ENCODE assay signal across 1 cellular context in the genomic region with DNA sequence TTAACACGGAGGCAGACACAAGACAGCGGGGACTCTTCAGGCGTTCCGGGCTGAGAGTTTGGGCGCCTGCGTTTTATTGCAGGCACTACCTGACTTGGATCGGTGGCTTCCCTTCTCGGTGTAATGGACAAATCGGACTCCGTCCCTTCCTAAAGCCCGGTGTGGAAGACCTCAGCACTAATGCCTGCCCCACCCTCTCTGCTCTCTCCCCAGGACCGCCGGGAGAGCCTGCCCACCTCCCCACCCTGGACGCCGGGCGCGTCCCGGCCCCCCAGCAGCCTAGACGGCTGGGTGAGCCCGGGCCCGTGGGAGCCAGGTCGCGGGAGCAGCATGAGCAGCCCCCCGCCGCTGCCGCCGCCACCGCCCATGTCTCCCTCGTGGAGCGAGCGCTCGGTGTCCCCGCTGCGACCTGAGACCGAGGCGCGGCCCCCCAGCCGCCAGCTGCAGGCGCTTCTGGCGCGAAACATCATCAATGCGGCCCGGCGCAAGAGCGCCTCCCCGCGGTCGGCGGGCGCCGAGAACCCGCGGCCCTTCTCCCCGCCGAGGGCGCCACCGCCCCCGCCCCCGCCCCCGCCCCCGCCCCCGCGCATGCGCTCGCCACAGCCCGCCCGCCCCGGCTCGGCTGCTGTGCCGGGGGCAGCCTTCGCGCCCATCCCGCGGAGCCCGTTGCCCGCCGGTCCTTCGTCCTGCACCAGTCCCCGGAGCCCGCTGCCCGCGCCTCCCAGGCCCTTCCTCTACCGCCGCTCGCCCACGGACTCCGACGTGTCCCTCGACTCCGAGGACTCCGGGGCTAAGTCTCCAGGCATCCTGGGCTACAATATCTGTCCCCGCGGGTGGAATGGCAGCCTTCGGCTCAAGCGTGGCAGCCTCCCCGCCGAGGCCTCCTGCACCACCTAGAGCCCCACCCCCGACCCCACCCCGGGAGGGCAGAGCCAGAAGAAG.
TF ChIP-seq lines count a peak whose summit lies in the region.

No MANE protein-coding gene starts in this region.

TF ChIP-seq in A549, 52 proteins besides CTCF, POLR2A, EP300 and RAD21 (continued from another document):
- TF ChIP-seq, protein P1, sequence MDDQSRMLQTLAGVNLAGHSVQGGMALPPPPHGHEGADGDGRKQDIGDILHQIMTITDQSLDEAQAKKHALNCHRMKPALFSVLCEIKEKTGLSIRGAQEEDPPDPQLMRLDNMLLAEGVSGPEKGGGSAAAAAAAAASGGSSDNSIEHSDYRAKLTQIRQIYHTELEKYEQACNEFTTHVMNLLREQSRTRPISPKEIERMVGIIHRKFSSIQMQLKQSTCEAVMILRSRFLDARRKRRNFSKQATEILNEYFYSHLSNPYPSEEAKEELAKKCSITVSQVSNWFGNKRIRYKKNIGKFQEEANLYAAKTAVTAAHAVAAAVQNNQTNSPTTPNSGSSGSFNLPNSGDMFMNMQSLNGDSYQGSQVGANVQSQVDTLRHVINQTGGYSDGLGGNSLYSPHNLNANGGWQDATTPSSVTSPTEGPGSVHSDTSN (IDR thresholded peaks at IDR 0.05): peak; percentile 44; the same call in 1 of the 2 replicates
- peak; percentile 64 to 90 for TF ChIP-seq JUN (IDR thresholded peaks at IDR 0.05)
TF ChIP-seq in A549: peak in this region for 8.
